In the genomic region with DNA sequence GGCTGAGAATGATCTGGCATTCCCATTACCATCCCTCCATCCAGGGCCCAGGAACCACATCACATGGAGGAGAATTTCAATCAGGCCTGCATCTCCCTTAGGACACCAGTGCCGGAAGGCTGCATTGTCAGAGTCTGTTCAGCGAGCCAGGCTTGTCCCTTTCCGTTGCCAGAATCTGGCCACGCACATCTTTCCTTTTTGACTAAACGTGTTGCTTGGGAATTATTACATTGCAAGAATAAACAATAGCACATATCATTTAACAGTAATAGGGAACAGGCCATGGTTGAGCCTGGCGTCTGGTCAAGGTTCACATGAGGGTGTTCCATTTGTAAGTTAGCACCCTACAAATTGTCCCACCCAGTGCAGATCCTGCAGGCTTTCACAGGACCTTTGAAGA, we compare ENCODE assay signal across 14 cellular contexts. TPM values are rescaled to one million over a fixed set of nuclear protein-coding genes. Genes with fewer than 3 reads are reported as not detected.
DNase-seq lines count a peak whose midpoint lies in the region; ATAC-seq, FAIRE-seq and TF ChIP-seq lines count a peak whose summit lies in the region.
"Had no signal": no experiment of that assay in that cellular context is flagged by ENCODE, and none has a peak within 500 bp of the region (broad histone marks: within the 10 kb centered on the region; RNA-seq: fewer than 3 reads in every experiment).

No MANE protein-coding gene starts in this region.

- ATAC-seq in left ventricle myocardium superior, result peak; percentile 84
- peak; percentile 29 to 73 (median 55) for ATAC-seq in psoas muscle
- no peak for ATAC-seq in GM19395 (IDR thresholded peaks at IDR 0.05; ENCODE audit: unreplicated experiment)

- H4K8ac ChIP-seq in H1 (ENCODE audit: extremely low read depth, insufficient read depth, low read length), result no peak overlapping the region

- intact Hi-C loops in left ventricle myocardium superior (cut with micrococcal nuclease) (no loop called here), psoas muscle (cut with DNase I) (no loop called here), vagina (cut with DNase I) (no loop called here)

- no peak overlapping the region for H2BK5ac ChIP-seq in H1 (ENCODE audit: low read depth, low read length)

- no peak overlapping the region for H2BK20ac ChIP-seq in H1 (ENCODE audit: low read length)

- no peak for TF ChIP-seq EP300 in H1 (IDR thresholded peaks at IDR 0.05; ENCODE audit: borderline replicate concordance in 1 of 2, low read depth in 2 of 2, low read length in 2 of 2)

- no peak for TF ChIP-seq CTCF in H1 (IDR thresholded peaks at IDR 0.05; ENCODE audit: control extremely low read depth in 1 of 3, insufficient read depth in 1 of 3, low read depth in 1 of 3, low read length in 3 of 3)
- no peak for TF ChIP-seq CTCF in psoas muscle (IDR thresholded peaks at IDR 0.05)
- TF ChIP-seq CTCF in vagina (IDR thresholded peaks at IDR 0.05), result no peak

- no peak overlapping the region for H3K4ac ChIP-seq in H1 (replicated peaks; ENCODE audit: insufficient read length, low read depth, low read length)

- no peak overlapping the region for H3K23ac ChIP-seq in H1 (ENCODE audit: insufficient read length)

- H3K36me3 ChIP-seq in H1 (ENCODE audit: control insufficient read depth in 2 of 4, insufficient read depth in 4 of 4, low read length in 3 of 4) (no peaks in the 10 kb centered on the region), psoas muscle (ENCODE audit: insufficient read depth in 1 of 2, low read depth in 1 of 2) (peaks cover 2 to 9% of the 10 kb centered on the region in 2 donors), vagina (no peaks in the 10 kb centered on the region)
- H3K36me3 ChIP-seq: Peyer's patch had no signal

- H3K9ac ChIP-seq in H1 (replicated peaks in 1 of 4; ENCODE audit: extremely low read depth in 1 of 4, low read depth in 3 of 4, low read length in 3 of 4), result no peak overlapping the region; a peak in 2 of 7 replicates

- no peaks in the 10 kb centered on the region; the same call in 1 of the 2 replicates for H3K23me2 ChIP-seq in H1 (ENCODE audit: low read depth, low read length)

- in situ Hi-C loops in G401 (cut with HindIII; ENCODE audit: low sequenced_read_pairs), result no loop called here

- no peak overlapping the region for H2BK15ac ChIP-seq in H1 (ENCODE audit: low read length)

- WGBS in H1 (ENCODE audit: extremely low coverage in 1 of 2, insufficient coverage in 1 of 2, insufficient read length in 1 of 2, insufficient replicate concordance in 2 of 2, low coverage in 1 of 2, low lambda C conversion rate in 2 of 2, missing lambda C conversion rate in 1 of 2), 2 experiments, result 86% methylated on average over 6 of the region's 6 CpGs; no CpG with 5 or more reads in 1 of the 2 experiments
- 60 to 76% (median 69%) methylated on average over 6 of the region's 6 CpGs for WGBS in psoas muscle, 3 donors

- no peak for TF ChIP-seq RAD21 in H1 (IDR thresholded peaks at IDR 0.05 in 1 of 2, conservative IDR thresholded peaks at IDR 0.05 in 1 of 2; ENCODE audit: low read depth in 2 of 2, low read length in 2 of 2)

- no peaks in the 10 kb centered on the region for H3K79me1 ChIP-seq in H1 (ENCODE audit: low read depth, low read length)

- H3K27me3 ChIP-seq in H1 (replicated peaks in 1 of 4; ENCODE audit: control insufficient read depth in 3 of 4, extremely low read depth in 1 of 4, insufficient read depth in 3 of 4, low read length in 3 of 4), result no peaks in the 10 kb centered on the region
- H3K27me3 ChIP-seq in psoas muscle (ENCODE audit: insufficient read depth in 3 of 3, low read length in 2 of 3), result no peaks in the 10 kb centered on the region
- no peaks in the 10 kb centered on the region for H3K27me3 ChIP-seq in vagina
- H3K27me3 ChIP-seq: Peyer's patch had no signal

- no peak overlapping the region for H3K56ac ChIP-seq in H1 (replicated peaks; ENCODE audit: insufficient read length, low read depth, low read length)

- H3K4me3 ChIP-seq in H1 (ENCODE audit: extremely low read depth in 1 of 4, insufficient read depth in 2 of 4, low read depth in 3 of 4, low read length in 4 of 4) (no peak overlapping the region), psoas muscle (no peak overlapping the region), vagina (no peak overlapping the region)
- H3K4me3 ChIP-seq: Peyer's patch had no signal

- no peak overlapping the region for H3K27ac ChIP-seq in H1 (ENCODE audit: low read depth, low read length)
- H3K27ac ChIP-seq in psoas muscle, result no peak overlapping the region
- no peak overlapping the region for H3K27ac ChIP-seq in vagina
- H3K27ac ChIP-seq: Peyer's patch had no signal

- no peak overlapping the region for H2AFZ ChIP-seq in H1 (ENCODE audit: low read length)

- H2BK120ac ChIP-seq in H1 (replicated peaks; ENCODE audit: low read depth, low read length), result no peak overlapping the region

- CTCF ChIA-PET in H1 (lab: Charles Lee; ENCODE audit: partially characterized antibody), result interaction anchor here (1.1 kb wide), 1 partner anchor 77 kb away, joined by 4 read pairs; no protein-coding TSS in a partner anchor

- 0 out of 2 replicates have a peak overlapping the region, but pooled peaks have one; percentile 40 for H3K18ac ChIP-seq in H1 (ENCODE audit: extremely low read depth, low read length)

- POLR2A ChIA-PET in H1 (lab: Charles Lee; ENCODE audit: partially characterized antibody), result interaction anchor here (1.1 kb wide), 2 partner anchors 42 to 47 kb away, joined by 3 read pairs; no protein-coding TSS in a partner anchor

- no peak overlapping the region for H4K5ac ChIP-seq in H1 (ENCODE audit: insufficient read length, low read depth, low read length)

- H2AK5ac ChIP-seq in H1 (ENCODE audit: low read depth, low read length), result no peak overlapping the region

- no peaks in the 10 kb centered on the region for H3K79me2 ChIP-seq in H1 (ENCODE audit: control insufficient read depth in 1 of 2, insufficient read depth in 2 of 2, low read length in 2 of 2)

- H4K20me1 ChIP-seq in H1 (replicated peaks in 1 of 2; ENCODE audit: control insufficient read depth in 1 of 2, insufficient read depth in 2 of 2, low read length in 2 of 2), result no peaks in the 10 kb centered on the region

- peak; percentile 40 for DNase-seq in G401 (ENCODE audit: low spot score)
- no peak for DNase-seq in H1 (ENCODE audit: low read depth in 1 of 2, low spot score in 2 of 2)
- peak; percentile 54 for DNase-seq in left ventricle myocardium superior
- DNase-seq in psoas muscle, result peak; percentile 48 to 64
- no peak for DNase-seq in NCI-H748 (lab: John Stamatoyannopoulos, UW; ENCODE audit: unreplicated experiment)
- DNase-seq in stimulated activated naive CD4-positive, alpha-beta T cell (lab: John Stamatoyannopoulos, UW), result no peak
- DNase-seq in vagina (ENCODE audit: extremely low spot score in 2 of 2), result no peak
- DNase-seq: Karpas-422, NCI-H1930, NCI-H2171 treated with DMSO at 0.1 percent for 48 hours, NCI-H82, Peyer's patch had no signal

- H2BK12ac ChIP-seq in H1 (ENCODE audit: low read depth, low read length), result no peak overlapping the region

- H3K9me3 ChIP-seq in H1 (ENCODE audit: insufficient read depth in 2 of 2, low read depth in 1 of 2, low read length in 1 of 2) (no peaks in the 10 kb centered on the region), psoas muscle (no peaks in the 10 kb centered on the region), vagina (no peaks in the 10 kb centered on the region)
- H3K9me3 ChIP-seq: Peyer's patch had no signal

- FAIRE-seq in H1 (lab: Jason Lieb, UNC), result no peak

- H3K4me1 ChIP-seq in H1 (replicated peaks in 1 of 4; ENCODE audit: control insufficient read depth in 3 of 4, insufficient read depth in 4 of 4, low read length in 3 of 4) (peaks cover 2 to 14% (median 12%) of the 10 kb centered on the region in 4 experiments; a peak in 6 of 7 replicates), psoas muscle (peaks cover 7% of the 10 kb centered on the region), vagina (no peaks in the 10 kb centered on the region)
- H3K4me1 ChIP-seq: Peyer's patch had no signal

- H3K14ac ChIP-seq in H1 (ENCODE audit: insufficient read length), result no peak overlapping the region

- TF ChIP-seq POLR2A in H1 (IDR thresholded peaks at IDR 0.05; ENCODE audit: control extremely low read depth in 1 of 2, low read depth in 2 of 2, low read length in 2 of 2) (no peak), vagina (IDR thresholded peaks at IDR 0.05) (no peak)

- H3K4me2 ChIP-seq in H1 (ENCODE audit: insufficient read depth in 1 of 2, low read depth in 2 of 2, low read length in 2 of 2), result 0 out of 4 replicates have a peak overlapping the region, but pooled peaks of 1 of the 2 experiments have one; percentile 30

- H4K91ac ChIP-seq in H1 (replicated peaks; ENCODE audit: insufficient read length, low read length), result no peak overlapping the region

TF ChIP-seq in H1, 55 proteins besides CTCF, POLR2A, EP300 and RAD21:
- TF ChIP-seq CHD2 (IDR thresholded peaks at IDR 0.05; ENCODE audit: low read length), result no peak
- no peak for TF ChIP-seq HDAC2 (IDR thresholded peaks at IDR 0.05; ENCODE audit: borderline replicate concordance in 1 of 2, low read depth in 2 of 2, low read length in 2 of 2)
- TF ChIP-seq TAF1 (IDR thresholded peaks at IDR 0.05; ENCODE audit: low read depth, low read length), result no peak
- TF ChIP-seq ZNF274 (IDR thresholded peaks at IDR 0.05; ENCODE audit: borderline replicate concordance, extremely low read depth, low read length), result no peak
- no peak for TF ChIP-seq BCL11A (IDR thresholded peaks at IDR 0.05; ENCODE audit: low read depth in 2 of 2, low read length in 2 of 2)
- no peak for TF ChIP-seq RNF2 (IDR thresholded peaks at IDR 0.05; ENCODE audit: borderline replicate concordance, low read depth, low read length, missing control alignments, poor library complexity, severe bottlenecking)

RNA-seq across cellular contexts. Expression of gene SOBP, which starts 42.8 kb away (rescaled TPM):
- total RNA-seq in G401 (2014; rRNA removed; shearing (Covaris generic)), result 3.7 and 5.0 TPM in 2 replicates
- total RNA-seq in H1 (2021; fragmentation: NEBNext Ultra II Directional; extraction: Animal tissue kit (Norgen Biotek cat#: 25700)), result 6.2 and 7.4 TPM in 2 replicates
- polyA plus RNA-seq in H1 (2011; rRNA removed), result 0.45 and 0.55 TPM in 2 replicates
- polyA plus RNA-seq in H1 (2011; cell fraction: cytosol; rRNA removed), result 0.56 TPM
- 1.4 TPM for polyA plus RNA-seq in H1 (2011; cell fraction: nucleus; rRNA removed)
- polyA plus RNA-seq in H1 (2012, experiment 1 of 2), result 2.3 to 2.9 TPM (median 2.7 TPM) in 4 replicates
- polyA plus RNA-seq in H1 (2012, experiment 2 of 2), result 2.0 TPM
- polyA plus RNA-seq in H1 (2013, experiment 1 of 2), result 2.7 TPM
- polyA plus RNA-seq in H1 (2013, experiment 2 of 2), result 2.5 TPM
- polyA minus RNA-seq in H1 (2011; rRNA and poly(A)+ RNA removed), result 1.2 and 2.4 TPM in 2 replicates
- 4.0 TPM for polyA minus RNA-seq in H1 (2011; cell fraction: cytosol; rRNA and poly(A)+ RNA removed)
- polyA minus RNA-seq in H1 (2011; cell fraction: nucleus; rRNA and poly(A)+ RNA removed), result 7.0 TPM
- 15.3 TPM for total RNA-seq in left ventricle myocardium superior
- 10 to 100 TPM; 14.8 to 27.6 (median 23.2) TPM for total RNA-seq in psoas muscle
- polyA plus RNA-seq in psoas muscle, result 10 to 100 TPM in 1 of 3 donors, 1 to 10 TPM in 2; 5.7 to 24.4 (median 8.9) TPM
- 13.3 TPM for total RNA-seq in vagina
- total RNA-seq: A172 had no signal

Comparison
In these comparisons a context has a peak if more than half of its experiments do, and no peak if none do; other contexts are left out.
1. DNase-seq: peak in G401 (single experiment), left ventricle myocardium superior (single experiment) and psoas muscle (2 of 2); none in H1 (0 of 2), NCI-H748 (single experiment), stimulated activated naive CD4-positive, alpha-beta T cell (0 of 6) and vagina (0 of 2).